In genomic region chr12:57888407-57889157, GRCh38 we compare ENCODE assay signal across 8 cellular contexts. TPM values are rescaled to one million over a fixed set of nuclear protein-coding genes. Genes with fewer than 3 reads are reported as not detected.
DNase-seq lines count a peak whose midpoint lies in the region; ATAC-seq, FAIRE-seq and TF ChIP-seq lines count a peak whose summit lies in the region.

No MANE protein-coding gene starts in this region.

- peaks cover 23% of the 10 kb centered on the region for H3K4me1 ChIP-seq in colonic mucosa
- H3K4me1 ChIP-seq in mesendoderm (ENCODE audit: control insufficient read depth, low read depth, low read length): peaks cover 9% of the 10 kb centered on the region
- peaks cover 60% of the 10 kb centered on the region for H3K4me1 ChIP-seq in upper lobe of right lung

- no peak overlapping the region for H2BK120ac ChIP-seq in mesendoderm (ENCODE audit: low read depth, low read length)

- H3K9me3 ChIP-seq in colonic mucosa (no peaks in the 10 kb centered on the region), upper lobe of right lung (no peaks in the 10 kb centered on the region)

- H4K8ac ChIP-seq in mesendoderm (ENCODE audit: low read depth, low read length): no peak overlapping the region

- intact Hi-C loops in colonic mucosa (cut with DNase I) (no loop called here), upper lobe of right lung (cut with DNase I) (no loop called here)

- no peak overlapping the region for H3K4ac ChIP-seq in mesendoderm (ENCODE audit: low read depth, low read length)

- FAIRE-seq in RCC 7860 (lab: Jason Lieb, UNC): no peak

- no peak overlapping the region for H2BK5ac ChIP-seq in mesendoderm (ENCODE audit: low read length)

- peak; percentile 61 for ATAC-seq in upper lobe of right lung
- ATAC-seq in GM18502 (IDR thresholded peaks at IDR 0.05; ENCODE audit: poor library complexity, unreplicated experiment): no peak

- H3K79me1 ChIP-seq in mesendoderm (ENCODE audit: low read length): no peaks in the 10 kb centered on the region

- peak overlapping the region; percentile 90 for H3K56ac ChIP-seq in mesendoderm (ENCODE audit: low read length)

- H3K79me2 ChIP-seq in mesendoderm (ENCODE audit: control insufficient read depth, insufficient read depth, low read length): no peaks in the 10 kb centered on the region

- H3K27ac ChIP-seq in colonic mucosa (peak overlapping the region; percentile 84), mesendoderm (ENCODE audit: low read depth, low read length) (no peak overlapping the region), upper lobe of right lung (peak overlapping the region; percentile 85)

- H4K5ac ChIP-seq in mesendoderm (ENCODE audit: low read length): no peak overlapping the region

- no peak overlapping the region for H3K18ac ChIP-seq in mesendoderm (ENCODE audit: low read length)

- DNase-seq in AG08395 (ENCODE audit: low spot score) (peak; percentile 42), HT1080 (ENCODE audit: low read depth) (peak; percentile 76), RCC 7860 (ENCODE audit: low spot score) (peak; percentile 12), colonic mucosa (peak; percentile 84), mesendoderm (peak; percentile 75), upper lobe of right lung (peak; percentile 74)
- DNase-seq in stimulated activated CD4-positive, alpha-beta T cell treated with anti-CD3 and anti-CD28 coated beads, Interleukin-2, amount 100 ng/mL, for 24 hours: no peak

- no peak for TF ChIP-seq CTCF in colonic mucosa (IDR thresholded peaks at IDR 0.05)
- TF ChIP-seq CTCF in upper lobe of right lung (IDR thresholded peaks at IDR 0.05): no peak

- H3K23ac ChIP-seq in mesendoderm (ENCODE audit: low read length): peak overlapping the region; percentile 87

- H3K9ac ChIP-seq in colonic mucosa (ENCODE audit: low read depth in 2 of 2, low read length in 2 of 2) (peak overlapping the region; percentile 72 to 96), mesendoderm (ENCODE audit: low read length) (peak overlapping the region; percentile 55)

- no peak overlapping the region for H2BK15ac ChIP-seq in mesendoderm (replicated peaks; ENCODE audit: low read depth)

- H3K4me3 ChIP-seq in colonic mucosa (no peak overlapping the region), mesendoderm (ENCODE audit: low read length) (no peak overlapping the region), upper lobe of right lung (no peak overlapping the region)

- H3K27me3 ChIP-seq in colonic mucosa: no peaks in the 10 kb centered on the region
- H3K27me3 ChIP-seq in mesendoderm (ENCODE audit: insufficient read depth, low read length, poor library complexity): no peaks in the 10 kb centered on the region
- H3K27me3 ChIP-seq in upper lobe of right lung: no peaks in the 10 kb centered on the region

- no CpG with 5 or more reads among the region's 15 CpGs for WGBS in mesendoderm (ENCODE audit: extremely low coverage, insufficient coverage, low lambda C conversion rate)

- no peaks in the 10 kb centered on the region for H3K36me3 ChIP-seq in colonic mucosa
- no peaks in the 10 kb centered on the region for H3K36me3 ChIP-seq in mesendoderm (ENCODE audit: control insufficient read depth, insufficient read depth, low read length)
- H3K36me3 ChIP-seq in upper lobe of right lung: no peaks in the 10 kb centered on the region

- no peak overlapping the region for H2AK5ac ChIP-seq in mesendoderm (ENCODE audit: low read length)

- H3K4me2 ChIP-seq in mesendoderm (ENCODE audit: low read length): peak overlapping the region; percentile 19

RNA-seq across cellular contexts. Expression of gene CTDSP2, which starts 42.1 kb away (rescaled TPM):
- total RNA-seq in HT1080 (2014; rRNA removed; shearing (Covaris generic)): 30.3 and 43.3 TPM in 2 replicates
- 66.0 and 80.2 TPM in 2 replicates for polyA plus RNA-seq in HT1080 (2015; cell fraction: cytosol; rRNA removed)
- 55.8 and 62.8 TPM in 2 replicates for polyA plus RNA-seq in HT1080 (2015; cell fraction: nucleus; rRNA removed)
- total RNA-seq in colonic mucosa (100 to 1,000 TPM; 131 to 200 TPM), upper lobe of right lung (217 TPM)
- polyA plus RNA-seq in mesendoderm (2013, experiment 1 of 2): 49.3 TPM
- polyA plus RNA-seq in mesendoderm (2013, experiment 2 of 2): 49.4 TPM

RNA-seq across cellular contexts. Expression of gene ATP23, which starts 52.8 kb away (rescaled TPM):
- total RNA-seq in HT1080 (2014; rRNA removed; shearing (Covaris generic)): 17.8 and 24.6 TPM in 2 replicates
- 10.9 and 11.5 TPM in 2 replicates for polyA plus RNA-seq in HT1080 (2015; cell fraction: cytosol; rRNA removed)
- 1.6 and 6.5 TPM in 2 replicates for polyA plus RNA-seq in HT1080 (2015; cell fraction: nucleus; rRNA removed)
- total RNA-seq in colonic mucosa: 10 to 100 TPM; 13.1 to 14.9 TPM
- polyA plus RNA-seq in mesendoderm (2013, experiment 1 of 2): 10.9 TPM
- 10.4 TPM for polyA plus RNA-seq in mesendoderm (2013, experiment 2 of 2)
- 6.2 TPM for total RNA-seq in upper lobe of right lung

Comparison
In these comparisons a context has a peak if more than half of its experiments do, and no peak if none do; other contexts are left out.
1. DNase-seq: peak in AG08395 (single experiment), HT1080 (single experiment), RCC 7860 (single experiment), colonic mucosa (single experiment), mesendoderm (single experiment) and upper lobe of right lung (single experiment); none in stimulated activated CD4-positive, alpha-beta T cell treated with anti-CD3 and anti-CD28 coated beads, Interleukin-2, amount 100 ng/mL, for 24 hours (0 of 2).